In genomic region chr15:73796266-73796939, GRCh38 we compare ENCODE assay signal across 24 cellular contexts. TPM values are rescaled to one million over a fixed set of nuclear protein-coding genes. Genes with fewer than 3 reads are reported as not detected.
"Had no signal": no experiment of that assay in that cellular context is flagged by ENCODE, and none has a peak within 500 bp of the region (broad histone marks: within the 10 kb centered on the region; RNA-seq: fewer than 3 reads in every experiment).

No MANE protein-coding gene starts in this region.

- H3K9ac ChIP-seq: neural progenitor cell had no signal

- H2AFZ ChIP-seq: neural progenitor cell had no signal

- DNase-seq: activated CD4-positive, alpha-beta T cell treated with anti-CD3 and anti-CD28 coated beads, Interleukin-2, amount 50 U/mL, for 1 hour; activated CD4-positive, CD25-positive, alpha-beta regulatory T cell treated with anti-CD3 and anti-CD28 coated beads, Interleukin-2, amount 50 U/mL, for 72 hours; activated CD8-positive, alpha-beta T cell treated with anti-CD3 and anti-CD28 coated beads, Interleukin-2, amount 10 ng/mL, durations not matched to agents 7 days and 5 days; activated gamma-delta T cell; activated naive CD4-positive, alpha-beta T cell treated with anti-CD3 and anti-CD28 coated beads, Interleukin-2, amount 50 U/mL, for 16 hours; activated naive CD8-positive, alpha-beta T cell treated with anti-CD3 and anti-CD28 coated beads, Interleukin-2, amount 50 U/mL, for 24 hours; body of pancreas; effector CD8-positive, alpha-beta T cell; erythroblast; foreskin fibroblast; kidney; naive B cell; small intestine; stimulated activated CD4-positive, alpha-beta T cell treated with anti-CD3 and anti-CD28 coated beads, Interleukin-2, amount 100 ng/mL, for 24 hours; stimulated activated naive B cell treated with anti-CD40 and anti-IgM and Interleukin-4, amounts not matched to agents 10 μg/mL and 1 μg/mL and 100 μg/mL, for 72 hours; T-helper 1 cell; upper lobe of left lung; WERI-Rb-1 had no signal

- H3K27ac ChIP-seq: body of pancreas, neural progenitor cell, upper lobe of left lung, WERI-Rb-1 had no signal

- H3K4me3 Mint-ChIP-seq: activated CD8-positive, alpha-beta T cell treated with anti-CD3 and anti-CD28 coated beads, Interleukin-2, amount 10 ng/mL, durations not matched to agents 7 days and 5 days; activated naive CD8-positive, alpha-beta T cell treated with anti-CD3 and anti-CD28 coated beads, Interleukin-2, amount 50 U/mL, for 24 hours; activated T-helper 1 cell treated with anti-CD3 and anti-CD28 coated beads, Interleukin-12 subunit alpha, Interleukin-12 subunit beta, Interleukin-2, Interleukin-4 antibody, amounts not matched to agents 30 ng/mL and 10 ng/mL and 1 ng/mL, durations not matched to agents 14 hours and 24 hours and 36 hours; dendritic cell treated with granulocyte-macrophage colony-stimulating factor and Interleukin-4, amounts not matched to agents 40 ng/mL and 50 ng/mL, for 4 days; memory B cell; naive B cell; neural progenitor cell; stimulated activated naive B cell treated with anti-CD40 and anti-IgM and Interleukin-4, amounts not matched to agents 10 μg/mL and 1 μg/mL and 100 μg/mL, for 72 hours had no signal

- H3K36me3 ChIP-seq: neural progenitor cell, upper lobe of left lung, WERI-Rb-1 had no signal

- H3K4me1 ChIP-seq: body of pancreas, neural progenitor cell, upper lobe of left lung had no signal

- H3K27me3 ChIP-seq: body of pancreas, neural progenitor cell, upper lobe of left lung had no signal

- H3K4me1 Mint-ChIP-seq: activated naive CD8-positive, alpha-beta T cell treated with anti-CD3 and anti-CD28 coated beads, Interleukin-2, amount 50 U/mL, for 24 hours; memory B cell; naive B cell; stimulated activated naive B cell treated with anti-CD40 and anti-IgM and Interleukin-4, amounts not matched to agents 10 μg/mL and 1 μg/mL and 100 μg/mL, for 72 hours had no signal

- H3K27me3 Mint-ChIP-seq: dendritic cell treated with granulocyte-macrophage colony-stimulating factor and Interleukin-4, amounts not matched to agents 40 ng/mL and 50 ng/mL, for 4 days had no signal

- H3K36me3 Mint-ChIP-seq: memory B cell; naive B cell; neural progenitor cell; stimulated activated naive B cell treated with anti-CD40 and anti-IgM and Interleukin-4, amounts not matched to agents 10 μg/mL and 1 μg/mL and 100 μg/mL, for 72 hours had no signal

- H3K4me2 ChIP-seq: neural progenitor cell had no signal

- ATAC-seq: activated CD8-positive, alpha-beta T cell treated with anti-CD3 and anti-CD28 coated beads, Interleukin-2, amount 10 ng/mL, durations not matched to agents 7 days and 5 days; activated naive CD8-positive, alpha-beta T cell treated with anti-CD3 and anti-CD28 coated beads, Interleukin-2, amount 50 U/mL, for 24 hours; body of pancreas; sciatic nerve; stimulated activated naive B cell treated with anti-CD40 and anti-IgM and Interleukin-4, amounts not matched to agents 10 μg/mL and 1 μg/mL and 100 μg/mL, for 72 hours had no signal

- H3K4me3 ChIP-seq: body of pancreas, neural progenitor cell, upper lobe of left lung had no signal

- H3K9me3 Mint-ChIP-seq: activated naive CD8-positive, alpha-beta T cell treated with anti-CD3 and anti-CD28 coated beads, Interleukin-2, amount 50 U/mL, for 24 hours; activated T-helper 1 cell treated with anti-CD3 and anti-CD28 coated beads, Interleukin-12 subunit alpha, Interleukin-12 subunit beta, Interleukin-2, Interleukin-4 antibody, amounts not matched to agents 30 ng/mL and 10 ng/mL and 1 ng/mL, durations not matched to agents 14 hours and 24 hours and 36 hours; dendritic cell treated with granulocyte-macrophage colony-stimulating factor and Interleukin-4, amounts not matched to agents 40 ng/mL and 50 ng/mL, for 4 days; memory B cell; naive B cell; neural progenitor cell; stimulated activated naive B cell treated with anti-CD40 and anti-IgM and Interleukin-4, amounts not matched to agents 10 μg/mL and 1 μg/mL and 100 μg/mL, for 72 hours had no signal

- H3K27ac Mint-ChIP-seq: activated CD8-positive, alpha-beta T cell treated with anti-CD3 and anti-CD28 coated beads, Interleukin-2, amount 10 ng/mL, durations not matched to agents 7 days and 5 days; activated naive CD8-positive, alpha-beta T cell treated with anti-CD3 and anti-CD28 coated beads, Interleukin-2, amount 50 U/mL, for 24 hours; activated T-helper 1 cell treated with anti-CD3 and anti-CD28 coated beads, Interleukin-12 subunit alpha, Interleukin-12 subunit beta, Interleukin-2, Interleukin-4 antibody, amounts not matched to agents 30 ng/mL and 10 ng/mL and 1 ng/mL, durations not matched to agents 14 hours and 24 hours and 36 hours; dendritic cell treated with granulocyte-macrophage colony-stimulating factor and Interleukin-4, amounts not matched to agents 40 ng/mL and 50 ng/mL, for 4 days; memory B cell; naive B cell; neural progenitor cell; progenitor cell of endocrine pancreas; stimulated activated naive B cell treated with anti-CD40 and anti-IgM and Interleukin-4, amounts not matched to agents 10 μg/mL and 1 μg/mL and 100 μg/mL, for 72 hours had no signal

- H3K9me3 ChIP-seq: body of pancreas, upper lobe of left lung had no signal

RNA-seq across cellular contexts. Expression of gene INSYN1, which starts 43.3 kb away (rescaled TPM):
- total RNA-seq: activated CD8-positive, alpha-beta T cell treated with anti-CD3 and anti-CD28 coated beads, Interleukin-2, amount 10 ng/mL, durations not matched to agents 7 days and 5 days; activated T-helper 1 cell treated with anti-CD3 and anti-CD28 coated beads, Interleukin-12 subunit alpha, Interleukin-12 subunit beta, Interleukin-2, Interleukin-4 antibody, amounts not matched to agents 30 ng/mL and 10 ng/mL and 1 ng/mL, durations not matched to agents 14 hours and 24 hours and 36 hours had no signal
